ENCODE assay signal across 8 cellular contexts in genomic region chr1:90850181-90850924, GRCh38.
DNase-seq lines count a peak whose midpoint lies in the region; ATAC-seq and TF ChIP-seq lines count a peak whose summit lies in the region.

No MANE protein-coding gene starts in this region.

- no peaks in the 10 kb centered on the region for H3K9me3 ChIP-seq in neuron (ENCODE audit: low read length)

- peak overlapping the region; percentile 76 for H3K4me3 Mint-ChIP-seq in HFFc6
- peak overlapping the region; percentile 77 to 86 (median 80) for H3K4me3 Mint-ChIP-seq in T-cell

- 0 out of 2 replicates have a peak, but pooled peaks cover 6% of the 10 kb centered on the region for H3K4me1 Mint-ChIP-seq in HFFc6 (ENCODE audit: low read depth)
- peaks cover 5 to 14% (median 13%) of the 10 kb centered on the region in 3 donors for H3K4me1 Mint-ChIP-seq in T-cell

- peak overlapping the region; percentile 57 for H3K4me3 ChIP-seq in fibroblast of pulmonary artery (replicated peaks; ENCODE audit: low read depth, low read length)
- H3K4me3 ChIP-seq in neuron (ENCODE audit: low read length) = peak overlapping the region; percentile 75

- CTCF ChIA-PET in T-cell (lab: Charles Lee) (no interaction called here), GM10248 (lab: Yijun Ruan, JAX) (interaction anchor here (0.6 to 2.2 kb wide), 8 partner anchors 18 to 316 kb away, joined by 3 to 9 read pairs (median 3); no protein-coding TSS in a partner anchor)

- ATAC-seq in T-cell (replicated peaks in 1 of 4) (no peak), GM19463 (IDR thresholded peaks at IDR 0.05; ENCODE audit: unreplicated experiment) (no peak), GM19397 (IDR thresholded peaks at IDR 0.05; ENCODE audit: unreplicated experiment) (no peak)

- no peaks in the 10 kb centered on the region for H3K36me3 Mint-ChIP-seq in HFFc6 (ENCODE audit: low read depth)
- H3K36me3 Mint-ChIP-seq in T-cell = no peaks in the 10 kb centered on the region

- H3K4me1 ChIP-seq in neuron (ENCODE audit: insufficient read depth, low read length) = peaks cover 10% of the 10 kb centered on the region

- peaks cover 4% of the 10 kb centered on the region for H3K27me3 ChIP-seq in neuron (ENCODE audit: insufficient read depth, low read length)

- H3K27ac Mint-ChIP-seq in HFFc6 (no peak overlapping the region), T-cell (no peak overlapping the region)

- POLR2A ChIA-PET in T-cell (lab: Charles Lee) = no interaction called here
- POLR2A ChIA-PET in GM10248 (lab: Yijun Ruan, JAX) = no interaction called here

- no peaks in the 10 kb centered on the region for H3K36me3 ChIP-seq in neuron (ENCODE audit: insufficient read depth, low read length)

- TF ChIP-seq CTCF in HFFc6 (IDR thresholded peaks at IDR 0.05) (no peak), fibroblast of pulmonary artery (IDR thresholded peaks at IDR 0.05; ENCODE audit: low read length, missing control alignments) (no peak), GM10248 (IDR thresholded peaks at IDR 0.05; ENCODE audit: control extremely low read depth, extremely low read depth, low read depth, missing control alignments) (no peak)

- no peaks in the 10 kb centered on the region for H3K9me3 Mint-ChIP-seq in HFFc6
- no peaks in the 10 kb centered on the region for H3K9me3 Mint-ChIP-seq in T-cell

- peak; percentile 23 for DNase-seq in COLO668 (lab: John Stamatoyannopoulos, UW; ENCODE audit: unreplicated experiment)
- DNase-seq in HFFc6 = no peak
- DNase-seq in T-cell = peak in 1 of 34 experiments; percentile 11
- peak; percentile 13 for DNase-seq in fibroblast of pulmonary artery (ENCODE audit: low read depth)
- DNase-seq in GM10248 (ENCODE audit: extremely low spot score) = no peak

- H2AFZ ChIP-seq in neuron (ENCODE audit: low read depth, low read length) = peak overlapping the region; percentile 96

- H3K27me3 Mint-ChIP-seq in HFFc6 (ENCODE audit: insufficient read depth) = peaks cover 16% of the 10 kb centered on the region
- H3K27me3 Mint-ChIP-seq in T-cell = peaks cover 44 to 47% of the 10 kb centered on the region in 2 donors

Comparison
In these comparisons a context has a peak if more than half of its experiments do, and no peak if none do; other contexts are left out.
1. DNase-seq: peak in COLO668 (single experiment) and fibroblast of pulmonary artery (single experiment); none in HFFc6 (single experiment) and GM10248 (single experiment).